ENCODE assay signal across 8 cellular contexts in genomic region chr2:105399207-105399861, GRCh38. TPM values are rescaled to one million over a fixed set of nuclear protein-coding genes. Genes with fewer than 3 reads are reported as not detected.
DNase-seq lines count a peak whose midpoint lies in the region; ATAC-seq and TF ChIP-seq lines count a peak whose summit lies in the region.

No MANE protein-coding gene starts in this region.

- intact Hi-C loops in Calu3 (cut with micrococcal nuclease; ENCODE audit: unreplicated experiment), result no loop called here
- intact Hi-C loops in esophagus squamous epithelium (cut with DNase I), result no loop called here

- H4K91ac ChIP-seq in neuronal stem cell (ENCODE audit: low read depth, low read length, poor library complexity), result no peak overlapping the region

- H3K27me3 Mint-ChIP-seq in Calu3 (ENCODE audit: unreplicated experiment), result no peaks in the 10 kb centered on the region

- H3K36me3 ChIP-seq in NT2/D1 (ENCODE audit: insufficient read depth, insufficient read length, low read length) (peaks cover 18% of the 10 kb centered on the region), esophagus squamous epithelium (no peaks in the 10 kb centered on the region), neuronal stem cell (replicated peaks in 1 of 2; ENCODE audit: control insufficient read depth in 2 of 2, insufficient read depth in 2 of 2, low read length in 2 of 2) (peaks cover 0 to 7% of the 10 kb centered on the region in 2 donors)

- H3K36me3 Mint-ChIP-seq in Calu3 (ENCODE audit: insufficient read depth, unreplicated experiment), result peaks cover 52% of the 10 kb centered on the region

- H3K4me1 ChIP-seq in NT2/D1 (ENCODE audit: insufficient read depth, insufficient read length), result peaks cover 2% of the 10 kb centered on the region
- peaks cover 17 to 73% (median 37%) of the 10 kb centered on the region in 3 donors for H3K4me1 ChIP-seq in esophagus squamous epithelium
- H3K4me1 ChIP-seq in neuronal stem cell (ENCODE audit: control insufficient read depth in 2 of 2, insufficient read depth in 1 of 2, low read depth in 1 of 2, low read length in 2 of 2), result peaks cover 2 to 6% of the 10 kb centered on the region in 2 donors

- H3K4me3 ChIP-seq in NT2/D1 (ENCODE audit: insufficient read length, low read depth) (peak overlapping the region; percentile 92), esophagus squamous epithelium (peak overlapping the region; percentile 86 to 97 (median 94)), neuronal stem cell (ENCODE audit: low read length in 2 of 2) (peak overlapping the region; percentile 50 to 86)

- peak overlapping the region; percentile 96 for H2BK120ac ChIP-seq in neuronal stem cell (ENCODE audit: low read depth, low read length)

- 69 to 78% methylated on average over 11 to 15 of the region's 38 CpGs for whole genome bisulfite sequencing in esophagus squamous epithelium, 2 donors
- no CpG with 5 or more reads among the region's 38 CpGs for WGBS in neuronal stem cell (ENCODE audit: extremely low coverage in 2 of 2, insufficient read length in 2 of 2, insufficient replicate concordance in 1 of 2), 2 donors

- H2BK15ac ChIP-seq in neuronal stem cell (ENCODE audit: low read length), result no peak overlapping the region

- H3K4ac ChIP-seq in neuronal stem cell (ENCODE audit: low read length), result no peak overlapping the region

- BruUV-seq in Calu3 (replicated peaks; lab: Mats Ljungman, UMichigan), result no TSS peak

- peaks cover 37% of the 10 kb centered on the region for H3K4me1 Mint-ChIP-seq in Calu3 (ENCODE audit: low read depth, unreplicated experiment)

- peaks cover 7% of the 10 kb centered on the region; the same call in 1 of the 2 replicates for H3K9me3 ChIP-seq in NT2/D1 (ENCODE audit: insufficient read depth, low read length)
- H3K9me3 ChIP-seq in esophagus squamous epithelium, result no peaks in the 10 kb centered on the region
- H3K9me3 ChIP-seq in neuronal stem cell (replicated peaks in 1 of 2; ENCODE audit: control insufficient read depth in 2 of 2, insufficient read depth in 1 of 2, low read depth in 1 of 2, low read length in 2 of 2), result peaks cover 6 to 7% of the 10 kb centered on the region in 2 donors

- ATAC-seq in HG03095 (IDR thresholded peaks at IDR 0.05; ENCODE audit: unreplicated experiment), result no peak
- no peak for ATAC-seq in HG02884 (IDR thresholded peaks at IDR 0.05; ENCODE audit: unreplicated experiment)
- no peak for ATAC-seq in GM19351 (IDR thresholded peaks at IDR 0.05; ENCODE audit: unreplicated experiment)
- no peak for ATAC-seq in HG03469 (IDR thresholded peaks at IDR 0.05; ENCODE audit: unreplicated experiment)

- no peak overlapping the region for H2AK5ac ChIP-seq in neuronal stem cell (ENCODE audit: low read depth, low read length)

- CTCF ChIA-PET in Calu3 (lab: Charles Lee), result interaction anchor here (0.7 kb wide), 1 partner anchor 122 kb away, joined by 3 read pairs; no protein-coding TSS in a partner anchor

- no peak overlapping the region for H2BK5ac ChIP-seq in neuronal stem cell (ENCODE audit: low read length)

- H3K14ac ChIP-seq in neuronal stem cell (ENCODE audit: low read length), result no peak overlapping the region

- TF ChIP-seq POLR2A in esophagus squamous epithelium (IDR thresholded peaks at IDR 0.05), result no peak

- peak overlapping the region; percentile 74 for H3K27ac Mint-ChIP-seq in Calu3 (ENCODE audit: unreplicated experiment)

- peak overlapping the region; percentile 67 for H3K4me2 ChIP-seq in neuronal stem cell (ENCODE audit: insufficient read depth, low read length, poor library complexity, severe bottlenecking)

- H3K9me3 Mint-ChIP-seq in Calu3 (ENCODE audit: low read depth, unreplicated experiment), result no peaks in the 10 kb centered on the region

- DNase-seq in Calu3 (no peak), NT2/D1 (ENCODE audit: low read depth, low spot score) (no peak), esophagus squamous epithelium (lab: John Stamatoyannopoulos, UW) (no peak), neuronal stem cell (ENCODE audit: low spot score) (no peak)

- H3K79me1 ChIP-seq in neuronal stem cell (ENCODE audit: low read depth, low read length), result no peaks in the 10 kb centered on the region

- H4K8ac ChIP-seq in neuronal stem cell (ENCODE audit: low read depth, low read length), result no peak overlapping the region

- H3K4me3 Mint-ChIP-seq in Calu3 (ENCODE audit: low read depth, unreplicated experiment), result peak overlapping the region; percentile 84

- H3K27me3 ChIP-seq in NT2/D1 (ENCODE audit: insufficient read depth, insufficient read length) (peaks cover 13% of the 10 kb centered on the region), esophagus squamous epithelium (peaks cover 0 to 18% (median 0%) of the 10 kb centered on the region in 4 donors), neuronal stem cell (ENCODE audit: control insufficient read depth in 3 of 3, insufficient read depth in 3 of 3, low read depth in 1 of 3, low read length in 3 of 3) (peaks cover 0 to 8% (median 0%) of the 10 kb centered on the region in 3 experiments)

- H3K9ac ChIP-seq in NT2/D1 (ENCODE audit: insufficient read length, low read depth), result peak overlapping the region; percentile 17
- H3K9ac ChIP-seq in neuronal stem cell (ENCODE audit: low read depth, low read length, poor library complexity), result peak overlapping the region; percentile 51

- no peak for TF ChIP-seq CTCF in Calu3 (IDR thresholded peaks at IDR 0.05; ENCODE audit: unreplicated experiment)
- TF ChIP-seq CTCF in esophagus squamous epithelium (IDR thresholded peaks at IDR 0.05), result no peak

- no peak overlapping the region for H3K23ac ChIP-seq in neuronal stem cell (ENCODE audit: low read depth, low read length, poor library complexity)

- no peak overlapping the region for H2BK12ac ChIP-seq in neuronal stem cell (ENCODE audit: low read length)

- peak overlapping the region; percentile 95 for H3K18ac ChIP-seq in neuronal stem cell (ENCODE audit: low read length)

- H3K27ac ChIP-seq in esophagus squamous epithelium (peak overlapping the region; percentile 95 to 98 (median 98)), neuronal stem cell (replicated peaks; ENCODE audit: low read length) (no peak overlapping the region)

- H2AFZ ChIP-seq in neuronal stem cell (ENCODE audit: low read length), result peak overlapping the region; percentile 99

RNA-seq across cellular contexts. Expression of gene FHL2, which starts 0.5 kb away (rescaled TPM):
- 51.9 and 67.4 TPM in 2 replicates for total RNA-seq in Calu3 (2022)
- 10 to 100 TPM; 46.1 to 89.1 (median 54.7) TPM for total RNA-seq in esophagus squamous epithelium
- 10.6 TPM for polyA plus RNA-seq in neuronal stem cell (2013, experiment 1 of 2)
- polyA plus RNA-seq in neuronal stem cell (2013, experiment 2 of 2), result 10.4 TPM
